Comparison of ENCODE assay signal across 1 cellular context in the genomic region with DNA sequence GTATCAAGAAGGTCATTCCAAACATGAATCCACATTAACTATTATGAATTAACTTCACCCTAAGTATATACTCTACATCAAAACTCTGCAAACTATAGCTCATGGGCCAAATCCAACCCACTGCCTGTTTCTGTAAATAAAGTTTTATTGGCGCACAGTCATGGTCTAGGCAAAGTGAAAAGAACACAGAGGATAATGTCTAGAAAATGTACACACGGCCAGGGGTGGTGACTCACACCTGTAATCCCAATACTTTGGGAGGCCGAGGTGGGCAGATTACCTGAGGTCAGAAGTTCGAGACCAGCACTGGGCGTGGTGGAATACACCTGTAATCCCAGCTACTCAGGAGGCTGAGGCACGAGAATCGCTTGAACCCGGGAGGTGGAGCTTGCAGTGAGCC.
TF ChIP-seq lines count a peak whose summit lies in the region.

No MANE protein-coding gene starts in this region.

TF ChIP-seq in K562, 482 proteins besides CTCF, POLR2A, EP300 and RAD21:
- TF ChIP-seq, protein P1, sequence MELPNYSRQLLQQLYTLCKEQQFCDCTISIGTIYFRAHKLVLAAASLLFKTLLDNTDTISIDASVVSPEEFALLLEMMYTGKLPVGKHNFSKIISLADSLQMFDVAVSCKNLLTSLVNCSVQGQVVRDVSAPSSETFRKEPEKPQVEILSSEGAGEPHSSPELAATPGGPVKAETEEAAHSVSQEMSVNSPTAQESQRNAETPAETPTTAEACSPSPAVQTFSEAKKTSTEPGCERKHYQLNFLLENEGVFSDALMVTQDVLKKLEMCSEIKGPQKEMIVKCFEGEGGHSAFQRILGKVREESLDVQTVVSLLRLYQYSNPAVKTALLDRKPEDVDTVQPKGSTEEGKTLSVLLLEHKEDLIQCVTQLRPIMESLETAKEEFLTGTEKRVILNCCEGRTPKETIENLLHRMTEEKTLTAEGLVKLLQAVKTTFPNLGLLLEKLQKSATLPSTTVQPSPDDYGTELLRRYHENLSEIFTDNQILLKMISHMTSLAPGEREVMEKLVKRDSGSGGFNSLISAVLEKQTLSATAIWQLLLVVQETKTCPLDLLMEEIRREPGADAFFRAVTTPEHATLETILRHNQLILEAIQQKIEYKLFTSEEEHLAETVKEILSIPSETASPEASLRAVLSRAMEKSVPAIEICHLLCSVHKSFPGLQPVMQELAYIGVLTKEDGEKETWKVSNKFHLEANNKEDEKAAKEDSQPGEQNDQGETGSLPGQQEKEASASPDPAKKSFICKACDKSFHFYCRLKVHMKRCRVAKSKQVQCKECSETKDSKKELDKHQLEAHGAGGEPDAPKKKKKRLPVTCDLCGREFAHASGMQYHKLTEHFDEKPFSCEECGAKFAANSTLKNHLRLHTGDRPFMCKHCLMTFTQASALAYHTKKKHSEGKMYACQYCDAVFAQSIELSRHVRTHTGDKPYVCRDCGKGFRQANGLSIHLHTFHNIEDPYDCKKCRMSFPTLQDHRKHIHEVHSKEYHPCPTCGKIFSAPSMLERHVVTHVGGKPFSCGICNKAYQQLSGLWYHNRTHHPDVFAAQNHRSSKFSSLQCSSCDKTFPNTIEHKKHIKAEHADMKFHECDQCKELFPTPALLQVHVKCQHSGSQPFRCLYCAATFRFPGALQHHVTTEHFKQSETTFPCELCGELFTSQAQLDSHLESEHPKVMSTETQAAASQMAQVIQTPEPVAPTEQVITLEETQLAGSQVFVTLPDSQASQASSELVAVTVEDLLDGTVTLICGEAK (IDR thresholded peaks at IDR 0.05) = peak; percentile 88
- TF ChIP-seq, protein P1 (CRISPR knock-in tag; IDR thresholded peaks at IDR 0.05) = peak; percentile 86
